21 cellular contexts compared by ENCODE assay signal in the genomic region with DNA sequence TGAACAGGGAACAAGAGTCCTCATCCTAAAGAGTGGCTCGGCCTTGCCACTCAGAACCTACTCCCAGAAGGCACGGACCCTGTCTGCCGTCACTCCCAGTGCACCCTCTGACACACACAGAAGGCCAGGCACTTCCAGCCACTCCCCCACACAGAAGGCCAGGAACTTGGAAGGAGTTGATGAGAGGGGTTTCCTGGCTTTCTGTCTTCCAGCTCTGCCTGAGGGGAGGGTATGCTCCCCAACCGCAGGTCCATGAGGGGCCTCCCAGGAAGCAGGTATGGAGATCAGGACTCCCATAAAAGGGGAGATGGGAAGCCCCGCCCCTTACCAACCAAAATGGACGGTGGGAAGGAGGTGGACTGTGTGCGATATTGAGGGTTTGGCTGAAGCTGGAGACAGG.
DNase-seq lines count a peak whose midpoint lies in the region; ATAC-seq and TF ChIP-seq lines count a peak whose summit lies in the region.
"Had no signal": no experiment of that assay in that cellular context is flagged by ENCODE, and none has a peak within 500 bp of the region (broad histone marks: within the 10 kb centered on the region; RNA-seq: fewer than 3 reads in every experiment).

No MANE protein-coding gene starts in this region.

- H3K36me3 Mint-ChIP-seq in mesothelial cell of epicardium = no peaks in the 10 kb centered on the region

- H3K9me3 Mint-ChIP-seq in mesothelial cell of epicardium = no peaks in the 10 kb centered on the region
- H3K9me3 Mint-ChIP-seq: CD4-positive, alpha-beta T cell had no signal

- DNase-seq in right atrium auricular region (ENCODE audit: low spot score) = peak; percentile 52
- no peak for DNase-seq in heart left ventricle
- DNase-seq in ecto neural progenitor cell (ENCODE audit: low spot score) = peak; percentile 36
- DNase-seq in mesothelial cell of epicardium (ENCODE audit: low spot score in 2 of 2, unreplicated experiment in 2 of 2) = no peak
- peak; percentile 67 to 71 for DNase-seq in vagina (ENCODE audit: extremely low spot score in 2 of 2)
- no peak for DNase-seq in G401 (ENCODE audit: low spot score)
- DNase-seq in aorta = no peak
- DNase-seq: ACHN; BE2C; Caco-2; CD4-positive, alpha-beta T cell; DMS153; DMS79; GF-D8; GM23248; H7; HFFc6 had no signal

- TF ChIP-seq CTCF in right atrium auricular region (IDR thresholded peaks at IDR 0.05) = no peak
- no peak for TF ChIP-seq CTCF in heart left ventricle (IDR thresholded peaks at IDR 0.05)
- TF ChIP-seq CTCF in mesothelial cell of epicardium (IDR thresholded peaks at IDR 0.05; ENCODE audit: unreplicated experiment) = no peak
- no peak for TF ChIP-seq CTCF in vagina (IDR thresholded peaks at IDR 0.05)

- H3K4me1 Mint-ChIP-seq in mesothelial cell of epicardium = peaks cover 23% of the 10 kb centered on the region

- H3K9me3 ChIP-seq in right atrium auricular region (no peaks in the 10 kb centered on the region), heart left ventricle (no peaks in the 10 kb centered on the region), vagina (no peaks in the 10 kb centered on the region), aorta (ENCODE audit: control insufficient read depth, low read length) (no peaks in the 10 kb centered on the region)
- H3K9me3 ChIP-seq: BE2C, Caco-2 had no signal

- peaks cover 0 to 5% of the 10 kb centered on the region in 2 donors for H3K4me1 ChIP-seq in right atrium auricular region
- peaks cover 0 to 5% (median 0%) of the 10 kb centered on the region in 12 donors for H3K4me1 ChIP-seq in heart left ventricle
- no peaks in the 10 kb centered on the region for H3K4me1 ChIP-seq in vagina
- no peaks in the 10 kb centered on the region for H3K4me1 ChIP-seq in aorta (ENCODE audit: control insufficient read depth in 1 of 2, insufficient read depth in 2 of 2, low read length in 2 of 2)
- H3K4me1 ChIP-seq: BE2C, Caco-2 had no signal

- TF ChIP-seq POLR2A in heart left ventricle (IDR thresholded peaks at IDR 0.05) (no peak), vagina (IDR thresholded peaks at IDR 0.05) (no peak)

- no peaks in the 10 kb centered on the region for H3K27me3 ChIP-seq in right atrium auricular region
- H3K27me3 ChIP-seq in heart left ventricle = peaks cover 0 to 33% (median 0%) of the 10 kb centered on the region in 9 donors
- H3K27me3 ChIP-seq in vagina = no peaks in the 10 kb centered on the region
- no peaks in the 10 kb centered on the region for H3K27me3 ChIP-seq in aorta (ENCODE audit: control insufficient read depth in 1 of 2, insufficient read depth in 2 of 2, low read length in 1 of 2)
- H3K27me3 ChIP-seq: BE2C had no signal

- WGBS in heart left ventricle, 4 donors = 68 to 72% (median 70%) methylated on average over 7 of the region's 7 CpGs
- 68 to 76% methylated on average over 7 of the region's 7 CpGs for WGBS in aorta, 2 donors

- H3K36me3 ChIP-seq in right atrium auricular region (no peaks in the 10 kb centered on the region), heart left ventricle (no peaks in the 10 kb centered on the region), vagina (no peaks in the 10 kb centered on the region), aorta (ENCODE audit: control insufficient read depth in 1 of 2, insufficient read depth in 2 of 2, low read length in 1 of 2) (no peaks in the 10 kb centered on the region)
- H3K36me3 ChIP-seq: BE2C had no signal

- no peak overlapping the region for H3K4me3 Mint-ChIP-seq in mesothelial cell of epicardium
- H3K4me3 Mint-ChIP-seq: CD4-positive, alpha-beta T cell; HFFc6 had no signal

- intact Hi-C loops in heart left ventricle (cut with DNase I) = no loop called here
- intact Hi-C loops in vagina (cut with DNase I) = no loop called here
- intact Hi-C loops in aorta (cut with DNase I) = no loop called here

- ATAC-seq in heart left ventricle = no peak
- no peak for ATAC-seq in GM19452 (IDR thresholded peaks at IDR 0.05; ENCODE audit: unreplicated experiment)
- no peak for ATAC-seq in aorta (ENCODE audit: low FRiP score)
- ATAC-seq: HCT116 had no signal

- H3K4me3 ChIP-seq in right atrium auricular region (no peak overlapping the region), heart left ventricle (no peak overlapping the region), vagina (no peak overlapping the region), aorta (ENCODE audit: low read length in 2 of 2) (no peak overlapping the region)
- H3K4me3 ChIP-seq: GM23248 had no signal

- H3K27ac ChIP-seq in right atrium auricular region (no peak overlapping the region), heart left ventricle (no peak overlapping the region), vagina (no peak overlapping the region), aorta (ENCODE audit: low read depth in 1 of 2, low read length in 2 of 2) (no peak overlapping the region)
- H3K27ac ChIP-seq: C4-2B, GM23248, HL-60 had no signal

- H3K27ac Mint-ChIP-seq in mesothelial cell of epicardium = peak overlapping the region; percentile 33
- H3K27ac Mint-ChIP-seq: CD4-positive, alpha-beta T cell; HFFc6 had no signal

- in situ Hi-C loops in G401 (cut with HindIII; ENCODE audit: low sequenced_read_pairs) = no loop called here

- peaks cover 5% of the 10 kb centered on the region for H3K27me3 Mint-ChIP-seq in mesothelial cell of epicardium (ENCODE audit: low read depth)

Comparison
In these comparisons a context has a peak if more than half of its experiments do, and no peak if none do; other contexts are left out.
1. DNase-seq: peak in right atrium auricular region (single experiment), ecto neural progenitor cell (single experiment) and vagina (2 of 2); none in heart left ventricle (0 of 5), mesothelial cell of epicardium (0 of 2), G401 (single experiment) and aorta (0 of 2).